8 cellular contexts compared by ENCODE assay signal in the genomic region with DNA sequence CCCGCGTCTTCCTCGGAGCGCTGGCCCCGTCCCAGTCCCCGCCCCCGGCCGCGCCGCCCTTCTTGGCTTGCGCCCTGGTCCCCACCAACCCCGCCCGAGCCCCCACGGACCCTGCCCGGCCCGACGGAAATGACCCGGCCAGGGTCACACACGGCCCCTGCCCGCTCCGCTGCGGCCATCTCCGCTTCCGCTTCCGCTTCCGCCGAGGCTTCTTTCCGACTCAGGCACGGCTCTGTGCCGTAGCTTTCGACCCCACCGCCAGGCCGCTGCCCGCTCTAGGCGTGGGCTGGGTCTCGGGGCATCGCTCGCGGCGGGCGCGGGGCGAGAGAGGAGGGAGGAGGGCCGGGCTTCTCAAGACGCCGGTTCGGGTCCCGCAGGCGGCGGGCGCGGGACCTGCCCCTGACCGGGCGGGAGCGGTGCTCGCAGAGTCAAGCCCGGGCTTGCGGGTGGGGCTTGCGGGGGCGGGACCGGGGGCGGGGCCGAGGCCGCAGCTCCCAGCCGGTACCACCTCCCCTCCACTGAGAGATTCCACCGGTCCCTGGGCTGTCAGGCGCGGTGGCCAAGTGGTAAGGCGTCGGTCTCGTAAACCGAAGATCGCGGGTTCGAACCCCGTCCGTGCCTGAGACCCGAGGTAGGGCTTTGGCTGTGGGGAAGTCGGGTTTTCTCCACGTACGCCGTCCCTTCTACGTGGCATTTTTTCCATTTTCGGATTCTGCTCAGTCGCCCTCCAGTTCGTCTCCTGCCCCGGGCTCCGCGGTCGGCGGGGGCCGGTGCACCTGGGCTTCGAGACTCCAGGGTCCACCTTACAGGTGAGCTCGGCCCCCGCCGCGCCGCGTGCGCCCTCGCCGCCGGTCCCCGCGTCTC.
DNase-seq lines count a peak whose midpoint lies in the region; ATAC-seq lines count a peak whose summit lies in the region.

No MANE protein-coding gene starts in this region.

- H3K4me3 Mint-ChIP-seq in CD4-positive, CD25-positive, alpha-beta regulatory T cell: peak overlapping the region; percentile 91 to 96 (median 94)
- H3K4me3 Mint-ChIP-seq in memory B cell: peak overlapping the region; percentile 93

- peaks cover 14% of the 10 kb centered on the region for H3K4me1 ChIP-seq in CD4-positive, CD25-positive, alpha-beta regulatory T cell (ENCODE audit: control insufficient read depth, insufficient read depth, low read length, poor library complexity, severe bottlenecking)

- H3K27ac ChIP-seq in CD4-positive, CD25-positive, alpha-beta regulatory T cell (ENCODE audit: insufficient read depth, low read length, poor library complexity, severe bottlenecking): peak overlapping the region; percentile 74

- peak; percentile 72 to 93 (median 84) for DNase-seq in CD4-positive, CD25-positive, alpha-beta regulatory T cell
- DNase-seq in NCI-H82 treated with DMSO at 0.1 percent for 48 hours (lab: John Stamatoyannopoulos, UW; ENCODE audit: unreplicated experiment): peak; percentile 74
- peak; percentile 100 for DNase-seq in activated CD8-positive, alpha-beta memory T cell treated with anti-CD3 and anti-CD28 coated beads for 24 hours
- peak; percentile 70 for DNase-seq in effector CD4-positive, alpha-beta T cell
- peak; percentile 82 to 92 for DNase-seq in memory B cell (ENCODE audit: low spot score in 2 of 2)
- peak; percentile 85 to 96 (median 91) for DNase-seq in stimulated activated CD4-positive, alpha-beta T cell treated with anti-CD3 and anti-CD28 coated beads, TNF-alpha, amount 100 ng/mL, for 48 hours (ENCODE audit: low read depth in 3 of 3)

- no peaks in the 10 kb centered on the region for H3K27me3 ChIP-seq in CD4-positive, CD25-positive, alpha-beta regulatory T cell (ENCODE audit: control insufficient read depth, insufficient read depth, low read length)

- no peaks in the 10 kb centered on the region for H3K36me3 Mint-ChIP-seq in CD4-positive, CD25-positive, alpha-beta regulatory T cell
- no peaks in the 10 kb centered on the region for H3K36me3 Mint-ChIP-seq in memory B cell

- H3K9me3 Mint-ChIP-seq in CD4-positive, CD25-positive, alpha-beta regulatory T cell: peaks cover 0 to 2% (median 0%) of the 10 kb centered on the region in 7 donors
- no peaks in the 10 kb centered on the region for H3K9me3 Mint-ChIP-seq in memory B cell

- H3K4me1 Mint-ChIP-seq in CD4-positive, CD25-positive, alpha-beta regulatory T cell: peaks cover 11 to 39% (median 24%) of the 10 kb centered on the region in 4 donors
- peaks cover 22% of the 10 kb centered on the region for H3K4me1 Mint-ChIP-seq in memory B cell

- no peaks in the 10 kb centered on the region for H3K36me3 ChIP-seq in CD4-positive, CD25-positive, alpha-beta regulatory T cell (ENCODE audit: control insufficient read depth, insufficient read depth, low read length)

- peak overlapping the region; percentile 88 to 97 (median 92) for H3K27ac Mint-ChIP-seq in CD4-positive, CD25-positive, alpha-beta regulatory T cell
- H3K27ac Mint-ChIP-seq in memory B cell: peak overlapping the region; percentile 88

- H3K27me3 Mint-ChIP-seq in CD4-positive, CD25-positive, alpha-beta regulatory T cell: peaks cover 21% of the 10 kb centered on the region
- H3K27me3 Mint-ChIP-seq in memory B cell: no peaks in the 10 kb centered on the region

- ATAC-seq in CD4-positive, CD25-positive, alpha-beta regulatory T cell (ENCODE audit: low read depth in 2 of 2): peak; percentile 78 to 81
- peak; percentile 64 for ATAC-seq in GM19438 (IDR thresholded peaks at IDR 0.05; ENCODE audit: low read depth, unreplicated experiment)
- peak; percentile 63 for ATAC-seq in HG03571 (IDR thresholded peaks at IDR 0.05; ENCODE audit: unreplicated experiment)
- ATAC-seq in memory B cell (ENCODE audit: low read depth): peak; percentile 85

- no peaks in the 10 kb centered on the region for H3K9me3 ChIP-seq in CD4-positive, CD25-positive, alpha-beta regulatory T cell (ENCODE audit: control insufficient read depth in 2 of 2, low read length in 2 of 2)

- H3K4me3 ChIP-seq in CD4-positive, CD25-positive, alpha-beta regulatory T cell (ENCODE audit: low read depth, low read length): peak overlapping the region; percentile 66

Comparison
In these comparisons a context has a peak if more than half of its experiments do, and no peak if none do; other contexts are left out.
1. Peak in every context shown above with its lines: DNase-seq, ATAC-seq, H3K4me3 ChIP-seq and H3K27ac ChIP-seq.